Comparison of ENCODE assay signal across 1 cellular context in genomic region chr7:105009667-105010537, GRCh38.
TF ChIP-seq lines count a peak whose summit lies in the region.

No MANE protein-coding gene starts in this region.

TF ChIP-seq in HCT116, 20 proteins besides CTCF, POLR2A, EP300 and RAD21 (continued from another document):
- no peak for TF ChIP-seq REST (IDR thresholded peaks at IDR 0.05; ENCODE audit: low read depth)
- TF ChIP-seq SIN3A (IDR thresholded peaks at IDR 0.05; ENCODE audit: low read depth): no peak
- no peak for TF ChIP-seq JUND (IDR thresholded peaks at IDR 0.05)
- TF ChIP-seq CBX3 (IDR thresholded peaks at IDR 0.05; ENCODE audit: low read depth): no peak
- no peak for TF ChIP-seq ZNF274 (IDR thresholded peaks at IDR 0.05; ENCODE audit: low read depth, low read length)
- TF ChIP-seq SP1 (IDR thresholded peaks at IDR 0.05; ENCODE audit: low read depth): no peak
- no peak for TF ChIP-seq EGR1 (IDR thresholded peaks at IDR 0.05; ENCODE audit: low read depth)
- no peak for TF ChIP-seq ZFX (IDR thresholded peaks at IDR 0.05)
- no peak for TF ChIP-seq MAX (IDR thresholded peaks at IDR 0.05)
